In the genomic region with DNA sequence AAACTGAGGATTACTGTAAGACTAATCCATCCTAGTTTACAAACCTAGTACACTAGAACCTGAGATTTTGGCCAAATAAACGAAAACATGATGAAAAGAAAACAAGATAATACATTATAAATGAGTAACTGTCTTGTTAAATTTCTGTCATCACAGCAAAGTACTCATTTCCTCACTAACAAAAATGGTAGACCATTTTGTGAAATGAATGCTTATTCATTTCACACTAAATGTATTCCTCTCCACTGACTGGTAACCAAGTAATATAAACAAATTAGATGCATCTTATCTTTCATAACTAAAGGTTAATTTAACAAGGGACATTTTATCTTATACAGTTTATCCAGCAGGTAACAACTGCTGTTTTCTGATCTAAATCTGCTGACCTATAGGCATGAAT, we compare ENCODE assay signal across 16 cellular contexts.
DNase-seq lines count a peak whose midpoint lies in the region; ATAC-seq, FAIRE-seq and TF ChIP-seq lines count a peak whose summit lies in the region.
"Had no signal": no experiment of that assay in that cellular context is flagged by ENCODE, and none has a peak within 500 bp of the region (broad histone marks: within the 10 kb centered on the region; RNA-seq: fewer than 3 reads in every experiment).

No MANE protein-coding gene starts in this region.

- no TSS peak for BruUV-seq in GM12878 (replicated peaks; lab: Mats Ljungman, UMichigan)

- peaks cover 54% of the 10 kb centered on the region for H3K36me3 Mint-ChIP-seq in activated T-cell treated with anti-CD3 and anti-CD28 coated beads, Interleukin-2, amount 50 U/mL, for 24 hours (ENCODE audit: low read depth)

- ATAC-seq in GM21825 (IDR thresholded peaks at IDR 0.05; ENCODE audit: unreplicated experiment) (peak; percentile 31), HG03159 (IDR thresholded peaks at IDR 0.05; ENCODE audit: unreplicated experiment) (peak; percentile 54), GM12878 (peak; percentile 65)

- H2AFZ ChIP-seq in GM12878 (ENCODE audit: control insufficient read depth, low read depth, low read length) = no peak overlapping the region
- H2AFZ ChIP-seq: parathyroid adenoma had no signal

- peak overlapping the region; percentile 16 for H3K27ac ChIP-seq in GM12878 (ENCODE audit: control insufficient read depth, insufficient read depth)
- H3K27ac ChIP-seq: parathyroid adenoma, vagina had no signal

- TF ChIP-seq EP300 in GM12878 (IDR thresholded peaks at IDR 0.05; ENCODE audit: borderline replicate concordance in 1 of 2, control insufficient read depth in 1 of 2, low read depth in 2 of 2, low read length in 2 of 2) = no peak

- in situ Hi-C loops in GM12878 (cut with MboI) (no loop called here), GM13976 (cut with MboI; ENCODE audit: low sequenced_read_pairs, unreplicated experiment) (no loop called here)

- POLR2A ChIA-PET in GM12878 (lab: Charles Lee) = interaction anchor here (0.9 kb wide), 1 partner anchor 10 kb away, joined by 4 read pairs; no protein-coding TSS in a partner anchor

- H3K79me2 ChIP-seq in GM12878 (ENCODE audit: control insufficient read depth, insufficient read depth, low read length) = no peaks in the 10 kb centered on the region
- H3K79me2 ChIP-seq: parathyroid adenoma had no signal

- no peak for TF ChIP-seq RAD21 in GM12878 (IDR thresholded peaks at IDR 0.05; ENCODE audit: insufficient read depth, low read depth, low read length)

- CTCF ChIA-PET in GM12878 (lab: Yijun Ruan, JAX) = interaction anchor here (1.6 to 2.7 kb wide), 2 partner anchors 80 to 139 kb away, joined by 8 to 14 read pairs; a partner anchor contains a TSS

- TF ChIP-seq POLR2A in GM12878 (IDR thresholded peaks at IDR 0.05; ENCODE audit: low read depth, low read length) = no peak

- no peak for DNase-seq in activated T-cell treated with anti-CD3 and anti-CD28 coated beads, Interleukin-2, amount 50 U/mL, for 24 hours
- DNase-seq in activated T-cell treated with anti-CD3 and anti-CD28 coated beads, Interleukin-2, amount 50 U/mL, for 48 hours = no peak
- DNase-seq in GM12878 (ENCODE audit: low read depth, low spot score) (no peak), NCI-H1436 treated with DMSO at 0.1 percent for 48 hours (lab: John Stamatoyannopoulos, UW) (no peak), GM13976 (ENCODE audit: low spot score) (no peak), NCI-H2107 (lab: John Stamatoyannopoulos, UW) (no peak)
- DNase-seq: activated CD8-positive, alpha-beta memory T cell treated with anti-CD3 and anti-CD28 coated beads, Interleukin-2, amount 50 U/mL, for 4 hours; amygdala; COR-L47; midbrain; NCI-H510A had no signal

- no peak overlapping the region for H3K4me3 Mint-ChIP-seq in activated T-cell treated with anti-CD3 and anti-CD28 coated beads, Interleukin-2, amount 50 U/mL, for 24 hours
- H3K4me3 Mint-ChIP-seq: dendritic cell treated with granulocyte-macrophage colony-stimulating factor and Interleukin-4, amounts not matched to agents 40 ng/mL and 50 ng/mL, for 4 days had no signal

- no peaks in the 10 kb centered on the region for H4K20me1 ChIP-seq in GM12878 (ENCODE audit: control insufficient read depth, insufficient read depth)

- H3K4me1 ChIP-seq in GM12878 (ENCODE audit: control insufficient read depth, insufficient read depth, low read length) = no peaks in the 10 kb centered on the region
- H3K4me1 ChIP-seq: parathyroid adenoma, vagina had no signal

- peak overlapping the region; percentile 26; the same call in 1 of the 2 replicates for H3K4me2 ChIP-seq in GM12878 (ENCODE audit: control insufficient read depth, insufficient read depth)

- no peak for FAIRE-seq in GM12878 (lab: Jason Lieb, UNC)

- H3K9me3 ChIP-seq in GM12878 (replicated peaks; ENCODE audit: control insufficient read depth, insufficient read depth, low read length) = no peaks in the 10 kb centered on the region; the same call in 1 of the 3 replicates
- H3K9me3 ChIP-seq: vagina had no signal

- peak overlapping the region; percentile 40 for H3K27ac Mint-ChIP-seq in activated T-cell treated with anti-CD3 and anti-CD28 coated beads, Interleukin-2, amount 50 U/mL, for 24 hours
- H3K27ac Mint-ChIP-seq: dendritic cell treated with granulocyte-macrophage colony-stimulating factor and Interleukin-4, amounts not matched to agents 40 ng/mL and 50 ng/mL, for 4 days had no signal

- no peak overlapping the region for H3K4me3 ChIP-seq in GM12878
- H3K4me3 ChIP-seq: vagina had no signal

- no peaks in the 10 kb centered on the region for H3K27me3 ChIP-seq in GM12878 (replicated peaks in 1 of 2; ENCODE audit: control insufficient read depth in 2 of 2, insufficient read depth in 2 of 2, low read length in 1 of 2)
- H3K27me3 ChIP-seq: vagina had no signal

- peaks cover 2 to 14% of the 10 kb centered on the region in 2 experiments; a peak in 3 of 4 replicates for H3K36me3 ChIP-seq in GM12878 (ENCODE audit: control insufficient read depth in 2 of 2, insufficient read depth in 2 of 2, low read length in 1 of 2)

- peaks cover 27% of the 10 kb centered on the region for H3K4me1 Mint-ChIP-seq in activated T-cell treated with anti-CD3 and anti-CD28 coated beads, Interleukin-2, amount 50 U/mL, for 24 hours (ENCODE audit: low read depth)

- WGBS in GM12878 (ENCODE audit: insufficient coverage, insufficient replicate concordance, low lambda C conversion rate, missing lambda C conversion rate) = 0% methylated on average over 1 of the region's 1 CpG

- RAD21 ChIA-PET in GM12878 (lab: Charles Lee; ENCODE audit: unreplicated experiment) = interaction anchor here (2.1 to 2.5 kb wide), 2 partner anchors 80 to 139 kb away, joined by 9 to 10 read pairs; a partner anchor contains a TSS

- H3K9ac ChIP-seq in GM12878 (ENCODE audit: control insufficient read depth, insufficient read depth, low read length) = no peak overlapping the region
- H3K9ac ChIP-seq: parathyroid adenoma had no signal

- no peak for TF ChIP-seq CTCF in GM12878 (IDR thresholded peaks at IDR 0.05 in 2 of 3, conservative IDR thresholded peaks at IDR 0.05 in 1 of 3; ENCODE audit: control insufficient read depth in 2 of 3, extremely low read depth in 1 of 3, insufficient read depth in 1 of 3, low read depth in 3 of 3, low read length in 3 of 3)
- TF ChIP-seq CTCF in GM13976 (IDR thresholded peaks at IDR 0.05; ENCODE audit: borderline replicate concordance, control extremely low read depth, extremely low read depth, insufficient read depth, missing control alignments) = no peak

- H3K27me3 Mint-ChIP-seq in activated T-cell treated with anti-CD3 and anti-CD28 coated beads, Interleukin-2, amount 50 U/mL, for 24 hours = no peaks in the 10 kb centered on the region
- H3K27me3 Mint-ChIP-seq: dendritic cell treated with granulocyte-macrophage colony-stimulating factor and Interleukin-4, amounts not matched to agents 40 ng/mL and 50 ng/mL, for 4 days had no signal

- no peaks in the 10 kb centered on the region for H3K9me3 Mint-ChIP-seq in activated T-cell treated with anti-CD3 and anti-CD28 coated beads, Interleukin-2, amount 50 U/mL, for 24 hours
- H3K9me3 Mint-ChIP-seq: dendritic cell treated with granulocyte-macrophage colony-stimulating factor and Interleukin-4, amounts not matched to agents 40 ng/mL and 50 ng/mL, for 4 days had no signal

- SMC1A ChIA-PET in GM12878 (lab: Charles Lee; ENCODE audit: uncharacterized antibody, unreplicated experiment) = interaction anchor here (1.3 to 2.6 kb wide), 3 partner anchors 10 to 152 kb away, joined by 3 to 11 read pairs (median 4); no protein-coding TSS in a partner anchor

- intact Hi-C loops in GM12878 (cut with micrococcal nuclease; ENCODE audit: unreplicated experiment) = no loop called here

TF ChIP-seq in GM12878, 131 proteins besides CTCF, POLR2A, EP300 and RAD21:
- TF ChIP-seq PAX8 (IDR thresholded peaks at IDR 0.05) = 0 out of 2 replicates have a peak, but pooled peaks have one; percentile 2
- TF ChIP-seq JUNB (IDR thresholded peaks at IDR 0.05) = 0 out of 2 replicates have a peak, but pooled peaks have one; percentile 3
- 0 out of 2 replicates have a peak, but pooled peaks have one; percentile 28 for TF ChIP-seq RCOR1 (conservative IDR thresholded peaks at IDR 0.05; ENCODE audit: low read depth, low read length)
- no peak for TF ChIP-seq ATF7 (IDR thresholded peaks at IDR 0.05; ENCODE audit: low read depth)
- TF ChIP-seq DPF2 (IDR thresholded peaks at IDR 0.05) = 0 out of 2 replicates have a peak, but pooled peaks have one; percentile 6
- no peak for TF ChIP-seq ZNF622 (IDR thresholded peaks at IDR 0.05)
- TF ChIP-seq ZNF217 (IDR thresholded peaks at IDR 0.05) = no peak
